In the genomic region with DNA sequence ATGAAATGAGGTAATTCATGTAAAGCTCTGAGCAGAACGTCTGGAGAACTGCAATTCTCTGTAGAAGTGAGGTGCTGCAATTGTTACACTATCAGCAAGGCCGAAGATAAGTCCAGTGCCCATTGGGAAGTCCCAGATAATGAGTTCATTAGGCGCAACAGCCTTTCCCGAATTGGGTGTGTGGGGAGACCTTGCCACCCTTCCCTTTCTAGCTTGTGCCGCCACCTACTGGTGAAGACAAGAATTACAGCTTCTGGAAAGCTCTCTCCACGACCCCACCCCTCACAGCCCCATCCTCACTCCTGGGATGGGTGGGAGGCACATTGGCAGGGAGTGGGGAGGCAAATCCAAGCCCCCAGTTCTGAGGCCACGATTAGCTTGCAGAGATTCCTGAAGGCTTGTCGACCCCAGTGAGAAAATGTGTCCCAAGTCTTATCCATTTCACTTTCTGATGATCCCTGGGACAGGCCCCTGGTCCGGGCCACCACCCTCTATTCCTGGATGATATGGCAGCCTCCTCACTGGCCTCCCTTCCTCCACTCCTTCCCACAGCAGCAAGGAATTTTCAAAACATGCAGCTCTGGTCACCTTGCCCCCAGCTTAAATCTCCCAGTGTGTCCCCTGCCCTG, we compare ENCODE assay signal across 1 cellular context.
A peak's percentile ranks its signal among the peaks of the same experiment; 100 is the strongest.
TF ChIP-seq lines count a peak whose summit lies in the region.

No MANE protein-coding gene starts in this region.

TF ChIP-seq in H1, 55 proteins besides CTCF, POLR2A, EP300 and RAD21:
- TF ChIP-seq, protein P1, sequence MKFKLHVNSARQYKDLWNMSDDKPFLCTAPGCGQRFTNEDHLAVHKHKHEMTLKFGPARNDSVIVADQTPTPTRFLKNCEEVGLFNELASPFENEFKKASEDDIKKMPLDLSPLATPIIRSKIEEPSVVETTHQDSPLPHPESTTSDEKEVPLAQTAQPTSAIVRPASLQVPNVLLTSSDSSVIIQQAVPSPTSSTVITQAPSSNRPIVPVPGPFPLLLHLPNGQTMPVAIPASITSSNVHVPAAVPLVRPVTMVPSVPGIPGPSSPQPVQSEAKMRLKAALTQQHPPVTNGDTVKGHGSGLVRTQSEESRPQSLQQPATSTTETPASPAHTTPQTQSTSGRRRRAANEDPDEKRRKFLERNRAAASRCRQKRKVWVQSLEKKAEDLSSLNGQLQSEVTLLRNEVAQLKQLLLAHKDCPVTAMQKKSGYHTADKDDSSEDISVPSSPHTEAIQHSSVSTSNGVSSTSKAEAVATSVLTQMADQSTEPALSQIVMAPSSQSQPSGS (IDR thresholded peaks at IDR 0.05; ENCODE audit: low read length), result no peak
- TF ChIP-seq SP2 (IDR thresholded peaks at IDR 0.05; ENCODE audit: low read length), result no peak
- no peak for TF ChIP-seq CBX8 (IDR thresholded peaks at IDR 0.05; ENCODE audit: borderline replicate concordance, low read depth, low read length)
- 0 out of 2 replicates have a peak, but pooled peaks have one; percentile 17 for TF ChIP-seq TEAD4 (IDR thresholded peaks at IDR 0.05; ENCODE audit: low read depth, low read length)
- no peak for TF ChIP-seq CREB1 (IDR thresholded peaks at IDR 0.05)
- TF ChIP-seq RXRA (IDR thresholded peaks at IDR 0.05; ENCODE audit: insufficient read depth, low read depth, low read length), result no peak
- no peak for TF ChIP-seq SIRT6 (IDR thresholded peaks at IDR 0.05; ENCODE audit: low read length)
- no peak for TF ChIP-seq CHD1 (IDR thresholded peaks at IDR 0.05; ENCODE audit: low read depth, low read length)
- TF ChIP-seq GABPA (IDR thresholded peaks at IDR 0.05; ENCODE audit: borderline replicate concordance, insufficient read depth, low read length), result peak; percentile 18; the same call in 1 of the 2 replicates
- TF ChIP-seq PHF8 (conservative IDR thresholded peaks at IDR 0.05; ENCODE audit: low read depth, low read length), result no peak
- no peak for TF ChIP-seq SUZ12 (IDR thresholded peaks at IDR 0.05; ENCODE audit: low read length)
